Comparison of ENCODE assay signal across 8 cellular contexts in genomic region chr19:55086730-55087541, GRCh38. TPM values are rescaled to one million over a fixed set of nuclear protein-coding genes. Genes with fewer than 3 reads are reported as not detected.
DNase-seq lines count a peak whose midpoint lies in the region; ATAC-seq, FAIRE-seq and TF ChIP-seq lines count a peak whose summit lies in the region.

No MANE protein-coding gene starts in this region.

- H3K4me1 ChIP-seq in testis: peaks cover 17% of the 10 kb centered on the region

- POLR2A ChIA-PET in naive thymus-derived CD8-positive, alpha-beta T cell (lab: Charles Lee): interaction anchor here (1.0 kb wide), 1 partner anchor 519 kb away, joined by 3 read pairs; no protein-coding TSS in a partner anchor

- intact Hi-C loops in testis (cut with DNase I; ENCODE audit: low total_unique reads): no loop called here

- FAIRE-seq in frontal cortex (lab: Jason Lieb, UNC): no peak
- no peak for FAIRE-seq in urothelium cell line (lab: Jason Lieb, UNC)

- no peak overlapping the region for H3K27ac Mint-ChIP-seq in activated naive CD4-positive, alpha-beta T cell treated with anti-CD3 and anti-CD28 coated beads, Interleukin-2, amount 50 U/mL, for 72 hours
- H3K27ac Mint-ChIP-seq in naive thymus-derived CD8-positive, alpha-beta T cell: peak overlapping the region in 1 of 10 donors; percentile 34

- H3K27me3 ChIP-seq in testis: no peaks in the 10 kb centered on the region

- peaks cover 27 to 38% (median 31%) of the 10 kb centered on the region in 4 donors for H3K4me1 Mint-ChIP-seq in naive thymus-derived CD8-positive, alpha-beta T cell

- no peak for TF ChIP-seq POLR2A in testis (IDR thresholded peaks at IDR 0.05)

- no peak for TF ChIP-seq CTCF in testis (IDR thresholded peaks at IDR 0.05)

- no peaks in the 10 kb centered on the region for H3K9me3 ChIP-seq in testis

- peaks cover 0 to 5% of the 10 kb centered on the region in 2 donors for H3K9me3 Mint-ChIP-seq in activated naive CD4-positive, alpha-beta T cell treated with anti-CD3 and anti-CD28 coated beads, Interleukin-2, amount 50 U/mL, for 72 hours
- peaks cover 0 to 2% (median 0%) of the 10 kb centered on the region in 9 donors for H3K9me3 Mint-ChIP-seq in naive thymus-derived CD8-positive, alpha-beta T cell

- ATAC-seq in activated naive CD4-positive, alpha-beta T cell treated with anti-CD3 and anti-CD28 coated beads, Interleukin-2, amount 50 U/mL, for 72 hours: peak; percentile 67 to 77
- peak; percentile 58 for ATAC-seq in naive thymus-derived CD8-positive, alpha-beta T cell

- H3K36me3 ChIP-seq in testis (ENCODE audit: low read depth, missing control alignments): no peaks in the 10 kb centered on the region

- peak overlapping the region; percentile 57 to 81 (median 70) for H3K4me3 Mint-ChIP-seq in naive thymus-derived CD8-positive, alpha-beta T cell

- H3K27me3 Mint-ChIP-seq in naive thymus-derived CD8-positive, alpha-beta T cell: peaks cover 36 to 75% (median 45%) of the 10 kb centered on the region in 5 donors

- 1 to 2% methylated on average over 10 to 47 of the region's 74 CpGs for WGBS in testis, 2 donors

- no peak overlapping the region for H3K27ac ChIP-seq in testis

- peaks cover 7 to 25% of the 10 kb centered on the region in 2 donors for H3K36me3 Mint-ChIP-seq in activated naive CD4-positive, alpha-beta T cell treated with anti-CD3 and anti-CD28 coated beads, Interleukin-2, amount 50 U/mL, for 72 hours
- H3K36me3 Mint-ChIP-seq in naive thymus-derived CD8-positive, alpha-beta T cell: peaks cover 0 to 27% (median 6%) of the 10 kb centered on the region in 3 donors

- DNase-seq in ELR (ENCODE audit: low read depth) (peak; percentile 96), NCI-H526 treated with DMSO at 0.1 percent for 48 hours (lab: John Stamatoyannopoulos, UW) (peak; percentile 82), frontal cortex (ENCODE audit: low spot score in 2 of 2) (peak; percentile 91 to 96), testis (peak; percentile 93), SHP77 treated with DMSO at 0.1 percent for 48 hours (lab: John Stamatoyannopoulos, UW) (no peak), urothelium cell line (ENCODE audit: low spot score) (no peak)
- peak in 1 of 2 donors; percentile 55 for DNase-seq in activated naive CD4-positive, alpha-beta T cell treated with anti-CD3 and anti-CD28 coated beads, Interleukin-2, amount 50 U/mL, for 72 hours (ENCODE audit: low spot score in 2 of 2)
- peak in 8 of 10 donors; percentile 24 to 78 (median 38) for DNase-seq in naive thymus-derived CD8-positive, alpha-beta T cell

- peak overlapping the region; percentile 21 to 48 for H3K4me3 ChIP-seq in testis

RNA-seq across cellular contexts. Expression of gene EPS8L1, which starts 11.3 kb away (rescaled TPM):
- 1 to 10 TPM; 1.2 to 2.6 TPM for total RNA-seq in activated naive CD4-positive, alpha-beta T cell treated with anti-CD3 and anti-CD28 coated beads, Interleukin-2, amount 50 U/mL, for 72 hours
- total RNA-seq in frontal cortex (2.9 TPM), testis (1 to 10 TPM; 3.4 to 3.6 TPM)
- total RNA-seq in naive thymus-derived CD8-positive, alpha-beta T cell: under 1 TPM in 1 of 2 experiments, not detected in 1; 0.39 TPM
- polyA plus RNA-seq in naive thymus-derived CD8-positive, alpha-beta T cell: 1 to 10 TPM in 1 of 3 donors, under 1 TPM in 2; 0.81 to 2.1 (median 0.85) TPM
- 13.3 TPM for polyA plus RNA-seq in testis (ENCODE audit: insufficient read depth, low read depth, low replicate concordance)

RNA-seq across cellular contexts. Expression of gene RDH13, which starts 24.0 kb away (rescaled TPM):
- total RNA-seq in activated naive CD4-positive, alpha-beta T cell treated with anti-CD3 and anti-CD28 coated beads, Interleukin-2, amount 50 U/mL, for 72 hours: 10 to 100 TPM; 15.9 to 16.0 TPM
- total RNA-seq in frontal cortex (14.3 TPM), testis (10 to 100 TPM; 22.5 to 24.3 TPM)
- total RNA-seq in naive thymus-derived CD8-positive, alpha-beta T cell: 10 to 100 TPM; 24.3 to 26.1 TPM
- polyA plus RNA-seq in naive thymus-derived CD8-positive, alpha-beta T cell: 10 to 100 TPM in 1 of 3 donors, 1 to 10 TPM in 2; 4.3 to 18.0 (median 5.3) TPM
- 13.9 TPM for polyA plus RNA-seq in testis (ENCODE audit: insufficient read depth, low read depth, low replicate concordance)

RNA-seq across cellular contexts. Expression of gene PPP1R12C, which starts 30.5 kb away (rescaled TPM):
- total RNA-seq in activated naive CD4-positive, alpha-beta T cell treated with anti-CD3 and anti-CD28 coated beads, Interleukin-2, amount 50 U/mL, for 72 hours: 10 to 100 TPM; 52.7 to 76.5 TPM
- 16.7 TPM for total RNA-seq in frontal cortex
- total RNA-seq in naive thymus-derived CD8-positive, alpha-beta T cell: 100 to 1,000 TPM; 140 to 141 TPM
- polyA plus RNA-seq in naive thymus-derived CD8-positive, alpha-beta T cell: 1 to 10 TPM; 2.7 to 6.2 (median 3.9) TPM
- 100 to 1,000 TPM; 184 to 206 TPM for total RNA-seq in testis
- polyA plus RNA-seq in testis (ENCODE audit: insufficient read depth, low read depth, low replicate concordance): 220 TPM

RNA-seq across cellular contexts. Expression of gene GP6, which starts 48.9 kb away (rescaled TPM):
- under 1 TPM in 1 of 2 donors, not detected in 1; 0.75 TPM for total RNA-seq in activated naive CD4-positive, alpha-beta T cell treated with anti-CD3 and anti-CD28 coated beads, Interleukin-2, amount 50 U/mL, for 72 hours
- total RNA-seq in frontal cortex (under 0.01 TPM), testis (1 to 10 TPM; 1.1 to 3.2 TPM)
- under 1 TPM; 0.31 to 0.69 TPM for total RNA-seq in naive thymus-derived CD8-positive, alpha-beta T cell
- under 1 TPM in 1 of 3 donors, not detected in 2; 0.08 TPM for polyA plus RNA-seq in naive thymus-derived CD8-positive, alpha-beta T cell
- polyA plus RNA-seq in testis (ENCODE audit: insufficient read depth, low read depth, low replicate concordance): 5.3 TPM

Comparison
In these comparisons a context has a peak if more than half of its experiments do, and no peak if none do; other contexts are left out.
1. DNase-seq: peak in ELR (single experiment), NCI-H526 treated with DMSO at 0.1 percent for 48 hours (single experiment), frontal cortex (2 of 2), naive thymus-derived CD8-positive, alpha-beta T cell (8 of 10) and testis (single experiment); none in SHP77 treated with DMSO at 0.1 percent for 48 hours (single experiment) and urothelium cell line (single experiment).